1 cellular context compared by ENCODE assay signal in genomic region chr17:8060274-8060673, GRCh38.
A peak's percentile ranks its signal among the peaks of the same experiment; 100 is the strongest.
TF ChIP-seq lines count a peak whose summit lies in the region.

No MANE protein-coding gene starts in this region.

TF ChIP-seq in H1, 55 proteins besides CTCF, POLR2A, EP300 and RAD21:
- 0 out of 4 replicates have a peak, but pooled peaks of 1 of the 2 experiments have one; percentile 29 for TF ChIP-seq SIN3A (conservative IDR thresholded peaks at IDR 0.05 in 1 of 2, IDR thresholded peaks at IDR 0.05 in 1 of 2; ENCODE audit: low read depth in 1 of 2, low read length in 2 of 2)
- TF ChIP-seq CEBPB (IDR thresholded peaks at IDR 0.05; ENCODE audit: low read depth, low read length) = no peak
- no peak for TF ChIP-seq POU5F1 (IDR thresholded peaks at IDR 0.05; ENCODE audit: low read depth, low read length)
- peak; percentile 92 for TF ChIP-seq YY1 (IDR thresholded peaks at IDR 0.05; ENCODE audit: low read depth, low read length)
- TF ChIP-seq CREB1 (IDR thresholded peaks at IDR 0.05) = no peak
TF ChIP-seq in H1: peak in this region for 2.
